ENCODE assay signal across 20 cellular contexts in genomic region chr12:95228617-95229016, GRCh38.
"Had no signal": no experiment of that assay in that cellular context is flagged by ENCODE, and none has a peak within 500 bp of the region (broad histone marks: within the 10 kb centered on the region; RNA-seq: fewer than 3 reads in every experiment).

No MANE protein-coding gene starts in this region.

- H3K4me3 ChIP-seq: body of pancreas had no signal

- H3K9me3 ChIP-seq: body of pancreas, SK-N-SH had no signal

- FAIRE-seq: bronchial epithelial cell had no signal

- H3K4me2 ChIP-seq: SK-N-SH had no signal

- H3K27me3 ChIP-seq: body of pancreas had no signal

- ATAC-seq: activated CD4-positive, alpha-beta T cell treated with anti-CD3 and anti-CD28 coated beads for 36 hours; body of pancreas; Right ventricle myocardium inferior had no signal

- H3K9ac ChIP-seq: SK-N-SH had no signal

- DNase-seq: activated CD4-positive, alpha-beta memory T cell treated with anti-CD3 and anti-CD28 coated beads, Interleukin-2, amount 10 ng/mL, durations not matched to agents 7 days and 5 days; activated CD4-positive, alpha-beta T cell treated with anti-CD3 and anti-CD28 coated beads for 36 hours; activated CD4-positive, alpha-beta T cell treated with anti-CD3 and anti-CD28 coated beads, Interleukin-2, amount 50 U/mL, for 1 hour; activated T-cell treated with anti-CD3 and anti-CD28 coated beads, Interleukin-2, amount 50 U/mL, for 1 hour; aorta; body of pancreas; central memory CD4-positive, alpha-beta T cell; KG1; NCI-H1092 treated with DMSO at 0.1 percent for 48 hours; NCI-H1417 treated with DMSO at 0.1 percent for 48 hours; NCI-H187; NCI-H2081; NCI-H2227 treated with DMSO at 0.1 percent for 48 hours; NCI-H526 treated with DMSO at 0.1 percent for 48 hours; NCI-H82; SK-N-SH; T-helper 1 cell had no signal

- H3K27ac ChIP-seq: body of pancreas, VCaP had no signal
